1 cellular context compared by ENCODE assay signal in the genomic region with DNA sequence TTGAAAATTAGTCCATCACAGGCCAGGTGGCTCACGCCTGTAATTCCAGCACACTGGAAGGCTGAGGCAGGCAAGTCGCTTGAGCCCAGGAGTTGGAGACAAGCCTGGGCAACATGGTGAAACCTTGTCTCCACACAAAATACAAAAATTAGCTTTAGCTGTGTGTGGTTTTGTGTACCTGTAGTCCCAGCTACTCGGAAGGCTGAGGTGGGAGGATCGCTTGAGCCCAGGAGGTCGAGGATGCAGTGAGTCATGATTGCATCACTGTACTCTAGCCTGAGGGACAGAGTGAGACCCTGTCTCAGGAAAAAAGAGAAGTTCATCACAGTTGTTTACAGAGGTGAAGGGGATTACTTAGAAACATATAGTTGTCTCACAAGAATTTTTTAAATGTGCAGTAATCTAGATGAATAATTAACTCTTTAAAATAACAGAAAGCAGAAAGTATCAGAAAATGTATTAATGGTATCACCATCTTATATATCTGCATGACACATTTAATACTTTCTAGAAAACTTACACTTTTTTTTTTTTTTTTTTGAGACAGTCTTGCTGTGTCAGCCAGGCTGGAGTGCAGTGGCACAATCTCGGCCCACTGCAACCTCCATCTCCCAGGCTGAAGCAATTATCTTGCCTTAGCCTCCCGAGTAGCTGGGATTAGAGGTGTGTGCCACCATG.
A peak's percentile ranks its signal among the peaks of the same experiment; 100 is the strongest.
TF ChIP-seq lines count a peak whose summit lies in the region.

No MANE protein-coding gene starts in this region.

TF ChIP-seq in endothelial cell of umbilical vein, 7 proteins besides CTCF, POLR2A, EP300 and RAD21:
- TF ChIP-seq JUN (IDR thresholded peaks at IDR 0.05; ENCODE audit: borderline replicate concordance, insufficient read depth, insufficient read length, low read depth), result peak; percentile 39
- TF ChIP-seq POLR2AphosphoS5 (IDR thresholded peaks at IDR 0.05; ENCODE audit: insufficient read depth, low read depth, low read length), result no peak
- TF ChIP-seq FOS (IDR thresholded peaks at IDR 0.05; ENCODE audit: borderline replicate concordance, insufficient read depth, low read length), result peak; percentile 67
